In the genomic region with DNA sequence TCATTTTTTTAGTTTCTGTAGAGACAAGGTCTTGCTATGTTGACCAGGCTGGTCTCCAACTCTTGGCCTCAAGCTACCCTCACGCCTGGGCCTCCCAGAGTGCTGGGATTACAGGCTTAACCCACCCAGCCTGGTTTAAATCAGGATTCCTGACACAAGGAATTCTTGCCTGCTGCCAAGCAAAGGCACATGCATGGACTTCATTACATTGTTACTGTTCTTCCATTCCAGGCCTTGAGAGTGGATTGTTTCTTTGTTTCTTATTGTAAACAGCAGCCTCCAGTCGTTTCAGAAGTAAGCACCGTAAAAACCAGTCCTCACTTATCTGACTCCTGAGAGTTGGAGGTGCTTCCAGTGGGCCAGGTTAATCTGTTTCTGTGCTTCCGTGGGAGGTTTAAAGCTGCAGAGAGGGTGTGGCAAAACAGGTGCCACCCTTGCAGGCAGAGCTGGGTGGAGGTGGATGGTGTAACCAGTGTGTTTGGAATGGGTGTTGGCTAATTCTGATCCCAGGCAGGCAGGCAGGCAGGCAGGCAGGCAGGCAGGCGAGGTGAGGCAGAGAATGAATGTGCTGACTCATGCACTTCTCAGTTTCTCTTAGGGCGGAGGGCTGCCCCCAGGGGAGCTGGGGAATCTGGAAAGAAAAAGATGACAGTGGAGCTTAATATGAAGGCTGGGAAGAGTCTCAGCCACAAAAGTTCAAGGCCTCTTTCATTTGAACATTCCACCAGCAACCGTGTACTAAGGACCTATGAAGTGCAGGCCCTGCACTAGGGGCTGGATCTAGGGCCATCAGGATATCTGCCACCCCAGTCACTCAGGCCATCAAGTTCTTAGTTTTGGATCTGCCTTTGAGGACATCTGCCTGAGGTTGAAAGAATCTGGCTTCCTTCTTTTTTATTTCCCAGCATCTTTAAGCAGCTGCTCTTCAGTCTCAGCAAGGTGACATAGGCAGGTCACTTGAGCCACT, we compare ENCODE assay signal across 1 cellular context.
A peak's percentile ranks its signal among the peaks of the same experiment; 100 is the strongest.
TF ChIP-seq lines count a peak whose summit lies in the region.

No MANE protein-coding gene starts in this region.

TF ChIP-seq in K562, 482 proteins besides CTCF, POLR2A, EP300 and RAD21 (continued from another document and continues in another):
- TF ChIP-seq, protein P1, sequence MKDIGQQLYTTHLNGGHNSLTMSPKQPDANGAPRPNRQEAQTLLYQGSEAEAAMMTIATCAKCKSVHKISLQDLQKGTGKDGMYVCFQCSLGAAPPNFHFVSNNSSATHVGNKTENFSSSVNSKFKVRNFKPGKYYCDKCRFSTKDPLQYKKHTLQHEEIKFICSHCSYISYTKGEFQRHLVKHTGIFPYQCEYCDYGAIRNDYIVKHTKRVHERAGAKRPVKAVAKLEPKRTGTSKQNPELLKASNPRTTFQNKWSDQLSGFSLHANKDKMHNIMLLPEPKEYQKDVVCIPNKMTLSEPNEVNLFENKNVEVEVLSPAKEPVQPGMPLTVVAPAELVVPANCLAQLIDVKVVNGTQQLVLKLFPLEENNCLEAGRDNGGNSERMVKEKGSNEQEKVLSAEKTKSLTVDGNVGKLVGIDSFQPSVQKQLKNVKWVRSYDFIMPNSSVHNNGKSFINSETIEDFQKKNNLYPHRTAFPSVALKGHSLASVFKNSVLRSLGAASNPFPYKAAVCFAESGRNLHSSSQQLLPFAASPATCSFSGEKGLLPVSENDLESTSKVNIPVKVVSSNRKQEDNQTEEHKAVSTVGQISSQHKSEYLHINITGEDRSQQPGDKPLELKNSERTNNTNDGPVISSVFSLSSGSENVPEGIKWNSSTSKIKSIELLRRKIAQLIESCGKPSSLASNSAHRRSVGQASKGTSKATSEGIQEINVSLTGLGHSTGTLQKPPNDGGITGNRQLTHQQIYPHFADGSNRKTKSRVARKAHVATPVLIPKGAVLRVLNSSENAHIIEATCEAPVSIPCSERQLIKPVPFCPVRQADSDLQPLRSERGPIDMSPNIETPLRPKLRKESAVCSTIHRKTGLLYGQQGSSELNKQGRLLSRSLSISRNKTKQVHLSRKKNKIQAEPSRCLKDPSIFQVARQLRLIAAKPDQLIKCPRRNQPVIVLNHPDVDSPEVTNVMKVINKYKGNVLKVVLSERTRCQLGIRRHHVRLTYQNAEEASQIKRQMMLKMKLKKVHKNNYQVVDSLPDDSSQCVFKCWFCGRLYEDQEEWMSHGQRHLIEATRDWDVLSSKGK (CRISPR knock-in tag; IDR thresholded peaks at IDR 0.05) = no peak
- TF ChIP-seq BRCA1 (IDR thresholded peaks at IDR 0.05) (no peak), BRCA1 (CRISPR knock-in tag; IDR thresholded peaks at IDR 0.05) (no peak), XRCC4 (IDR thresholded peaks at IDR 0.05; ENCODE audit: extremely low read depth, insufficient read depth, insufficient read length) (no peak), SRSF7 (optimal IDR thresholded peaks at IDR 0.05; ENCODE audit: low read depth, low read length) (no peak), ZNF124 (CRISPR knock-in tag; IDR thresholded peaks at IDR 0.05) (no peak), BRD4 (IDR thresholded peaks at IDR 0.05) (no peak), ZNF384 (IDR thresholded peaks at IDR 0.05; ENCODE audit: low read depth, low read length) (no peak), ZBTB1 (CRISPR knock-in tag; IDR thresholded peaks at IDR 0.05; ENCODE audit: borderline replicate concordance, low read depth) (no peak), SLC30A9 (CRISPR knock-in tag; IDR thresholded peaks at IDR 0.05) (no peak), SMARCC2 (IDR thresholded peaks at IDR 0.05; ENCODE audit: low read depth) (peak; percentile 55; the same call in 1 of the 2 replicates), MYC (IDR thresholded peaks at IDR 0.05; ENCODE audit: low read depth, low read length) (0 out of 2 replicates have a peak, but pooled peaks have one; percentile 16), MYC (CRISPR knock-in tag; IDR thresholded peaks at IDR 0.05; ENCODE audit: borderline replicate concordance, low read depth) (no peak), ZNF707 (CRISPR knock-in tag; conservative IDR thresholded peaks at IDR 0.05) (no peak), NCOR1 (IDR thresholded peaks at IDR 0.05) (no peak), MCM3 (IDR thresholded peaks at IDR 0.05) (no peak), ZNF175 (CRISPR knock-in tag; IDR thresholded peaks at IDR 0.05; ENCODE audit: low read depth) (no peak), CHD1 (IDR thresholded peaks at IDR 0.05; ENCODE audit: low read length) (no peak), ZKSCAN3 (CRISPR knock-in tag; IDR thresholded peaks at IDR 0.05) (no peak), RBM14 (IDR thresholded peaks at IDR 0.05; ENCODE audit: borderline replicate concordance, insufficient read depth, low read depth, low read length) (no peak), POLR2B (IDR thresholded peaks at IDR 0.05; ENCODE audit: low read depth, partially characterized antibody) (no peak), EWSR1 (IDR thresholded peaks at IDR 0.05; ENCODE audit: borderline replicate concordance, low read depth, partially characterized antibody) (no peak), PCBP2 (IDR thresholded peaks at IDR 0.05; ENCODE audit: low read depth, low read length, poor library complexity, severe bottlenecking) (no peak), ZNF561 (CRISPR knock-in tag; conservative IDR thresholded peaks at IDR 0.05) (no peak), RBM25 (IDR thresholded peaks at IDR 0.05; ENCODE audit: low read depth, low read length, severe bottlenecking) (no peak), SMARCB1 (IDR thresholded peaks at IDR 0.05; ENCODE audit: insufficient read length, low read depth) (no peak), PHF8 (IDR thresholded peaks at IDR 0.05; ENCODE audit: borderline replicate concordance, low read length) (no peak; the same call in 1 of the 2 replicates), NCOA4 (IDR thresholded peaks at IDR 0.05; ENCODE audit: partially characterized antibody) (no peak), TOE1 (IDR thresholded peaks at IDR 0.05; ENCODE audit: borderline replicate concordance) (0 out of 2 replicates have a peak, but pooled peaks have one; percentile 44), TOE1 (CRISPR knock-in tag; IDR thresholded peaks at IDR 0.05; ENCODE audit: borderline replicate concordance, low read depth) (no peak)
- TF ChIP-seq, protein P2, sequence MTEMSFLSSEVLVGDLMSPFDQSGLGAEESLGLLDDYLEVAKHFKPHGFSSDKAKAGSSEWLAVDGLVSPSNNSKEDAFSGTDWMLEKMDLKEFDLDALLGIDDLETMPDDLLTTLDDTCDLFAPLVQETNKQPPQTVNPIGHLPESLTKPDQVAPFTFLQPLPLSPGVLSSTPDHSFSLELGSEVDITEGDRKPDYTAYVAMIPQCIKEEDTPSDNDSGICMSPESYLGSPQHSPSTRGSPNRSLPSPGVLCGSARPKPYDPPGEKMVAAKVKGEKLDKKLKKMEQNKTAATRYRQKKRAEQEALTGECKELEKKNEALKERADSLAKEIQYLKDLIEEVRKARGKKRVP (CRISPR knock-in tag; IDR thresholded peaks at IDR 0.05) = no peak
- TF ChIP-seq, protein P3, sequence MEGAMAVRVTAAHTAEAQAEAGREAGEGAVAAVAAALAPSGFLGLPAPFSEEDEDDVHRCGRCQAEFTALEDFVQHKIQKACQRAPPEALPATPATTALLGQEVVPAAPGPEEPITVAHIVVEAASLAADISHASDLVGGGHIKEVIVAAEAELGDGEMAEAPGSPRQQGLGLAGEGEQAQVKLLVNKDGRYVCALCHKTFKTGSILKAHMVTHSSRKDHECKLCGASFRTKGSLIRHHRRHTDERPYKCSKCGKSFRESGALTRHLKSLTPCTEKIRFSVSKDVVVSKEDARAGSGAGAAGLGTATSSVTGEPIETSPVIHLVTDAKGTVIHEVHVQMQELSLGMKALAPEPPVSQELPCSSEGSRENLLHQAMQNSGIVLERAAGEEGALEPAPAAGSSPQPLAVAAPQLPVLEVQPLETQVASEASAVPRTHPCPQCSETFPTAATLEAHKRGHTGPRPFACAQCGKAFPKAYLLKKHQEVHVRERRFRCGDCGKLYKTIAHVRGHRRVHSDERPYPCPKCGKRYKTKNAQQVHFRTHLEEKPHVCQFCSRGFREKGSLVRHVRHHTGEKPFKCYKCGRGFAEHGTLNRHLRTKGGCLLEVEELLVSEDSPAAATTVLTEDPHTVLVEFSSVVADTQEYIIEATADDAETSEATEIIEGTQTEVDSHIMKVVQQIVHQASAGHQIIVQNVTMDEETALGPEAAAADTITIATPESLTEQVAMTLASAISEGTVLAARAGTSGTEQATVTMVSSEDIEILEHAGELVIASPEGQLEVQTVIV (CRISPR knock-in tag; IDR thresholded peaks at IDR 0.05; ENCODE audit: borderline replicate concordance) = no peak
- TF ChIP-seq, protein P4, sequence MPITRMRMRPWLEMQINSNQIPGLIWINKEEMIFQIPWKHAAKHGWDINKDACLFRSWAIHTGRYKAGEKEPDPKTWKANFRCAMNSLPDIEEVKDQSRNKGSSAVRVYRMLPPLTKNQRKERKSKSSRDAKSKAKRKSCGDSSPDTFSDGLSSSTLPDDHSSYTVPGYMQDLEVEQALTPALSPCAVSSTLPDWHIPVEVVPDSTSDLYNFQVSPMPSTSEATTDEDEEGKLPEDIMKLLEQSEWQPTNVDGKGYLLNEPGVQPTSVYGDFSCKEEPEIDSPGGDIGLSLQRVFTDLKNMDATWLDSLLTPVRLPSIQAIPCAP (CRISPR knock-in tag; IDR thresholded peaks at IDR 0.05; ENCODE audit: borderline replicate concordance) = no peak
- TF ChIP-seq, protein P5, sequence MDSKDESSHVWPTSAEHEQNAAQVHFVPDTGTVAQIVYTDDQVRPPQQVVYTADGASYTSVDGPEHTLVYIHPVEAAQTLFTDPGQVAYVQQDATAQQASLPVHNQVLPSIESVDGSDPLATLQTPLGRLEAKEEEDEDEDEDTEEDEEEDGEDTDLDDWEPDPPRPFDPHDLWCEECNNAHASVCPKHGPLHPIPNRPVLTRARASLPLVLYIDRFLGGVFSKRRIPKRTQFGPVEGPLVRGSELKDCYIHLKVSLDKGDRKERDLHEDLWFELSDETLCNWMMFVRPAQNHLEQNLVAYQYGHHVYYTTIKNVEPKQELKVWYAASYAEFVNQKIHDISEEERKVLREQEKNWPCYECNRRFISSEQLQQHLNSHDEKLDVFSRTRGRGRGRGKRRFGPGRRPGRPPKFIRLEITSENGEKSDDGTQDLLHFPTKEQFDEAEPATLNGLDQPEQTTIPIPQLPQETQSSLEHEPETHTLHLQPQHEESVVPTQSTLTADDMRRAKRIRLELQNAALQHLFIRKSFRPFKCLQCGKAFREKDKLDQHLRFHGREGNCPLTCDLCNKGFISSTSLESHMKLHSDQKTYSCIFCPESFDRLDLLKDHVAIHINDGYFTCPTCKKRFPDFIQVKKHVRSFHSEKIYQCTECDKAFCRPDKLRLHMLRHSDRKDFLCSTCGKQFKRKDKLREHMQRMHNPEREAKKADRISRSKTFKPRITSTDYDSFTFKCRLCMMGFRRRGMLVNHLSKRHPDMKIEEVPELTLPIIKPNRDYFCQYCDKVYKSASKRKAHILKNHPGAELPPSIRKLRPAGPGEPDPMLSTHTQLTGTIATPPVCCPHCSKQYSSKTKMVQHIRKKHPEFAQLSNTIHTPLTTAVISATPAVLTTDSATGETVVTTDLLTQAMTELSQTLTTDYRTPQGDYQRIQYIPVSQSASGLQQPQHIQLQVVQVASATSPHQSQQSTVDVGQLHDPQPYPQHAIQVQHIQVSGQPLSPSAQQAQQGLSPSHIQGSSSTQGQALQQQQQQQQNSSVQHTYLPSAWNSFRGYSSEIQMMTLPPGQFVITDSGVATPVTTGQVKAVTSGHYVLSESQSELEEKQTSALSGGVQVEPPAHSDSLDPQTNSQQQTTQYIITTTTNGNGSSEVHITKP (IDR thresholded peaks at IDR 0.05; ENCODE audit: partially characterized antibody) = no peak
- TF ChIP-seq, protein P6, sequence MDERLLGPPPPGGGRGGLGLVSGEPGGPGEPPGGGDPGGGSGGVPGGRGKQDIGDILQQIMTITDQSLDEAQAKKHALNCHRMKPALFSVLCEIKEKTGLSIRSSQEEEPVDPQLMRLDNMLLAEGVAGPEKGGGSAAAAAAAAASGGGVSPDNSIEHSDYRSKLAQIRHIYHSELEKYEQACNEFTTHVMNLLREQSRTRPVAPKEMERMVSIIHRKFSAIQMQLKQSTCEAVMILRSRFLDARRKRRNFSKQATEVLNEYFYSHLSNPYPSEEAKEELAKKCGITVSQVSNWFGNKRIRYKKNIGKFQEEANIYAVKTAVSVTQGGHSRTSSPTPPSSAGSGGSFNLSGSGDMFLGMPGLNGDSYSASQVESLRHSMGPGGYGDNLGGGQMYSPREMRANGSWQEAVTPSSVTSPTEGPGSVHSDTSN (CRISPR knock-in tag; IDR thresholded peaks at IDR 0.05; ENCODE audit: low read depth) = no peak
- TF ChIP-seq, protein P6 (tag; conservative IDR thresholded peaks at IDR 0.05; ENCODE audit: low read depth) = no peak
- TF ChIP-seq, protein P7, sequence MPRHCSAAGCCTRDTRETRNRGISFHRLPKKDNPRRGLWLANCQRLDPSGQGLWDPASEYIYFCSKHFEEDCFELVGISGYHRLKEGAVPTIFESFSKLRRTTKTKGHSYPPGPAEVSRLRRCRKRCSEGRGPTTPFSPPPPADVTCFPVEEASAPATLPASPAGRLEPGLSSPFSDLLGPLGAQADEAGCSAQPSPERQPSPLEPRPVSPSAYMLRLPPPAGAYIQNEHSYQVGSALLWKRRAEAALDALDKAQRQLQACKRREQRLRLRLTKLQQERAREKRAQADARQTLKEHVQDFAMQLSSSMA (CRISPR knock-in tag; IDR thresholded peaks at IDR 0.05) = no peak
- TF ChIP-seq, protein P8, sequence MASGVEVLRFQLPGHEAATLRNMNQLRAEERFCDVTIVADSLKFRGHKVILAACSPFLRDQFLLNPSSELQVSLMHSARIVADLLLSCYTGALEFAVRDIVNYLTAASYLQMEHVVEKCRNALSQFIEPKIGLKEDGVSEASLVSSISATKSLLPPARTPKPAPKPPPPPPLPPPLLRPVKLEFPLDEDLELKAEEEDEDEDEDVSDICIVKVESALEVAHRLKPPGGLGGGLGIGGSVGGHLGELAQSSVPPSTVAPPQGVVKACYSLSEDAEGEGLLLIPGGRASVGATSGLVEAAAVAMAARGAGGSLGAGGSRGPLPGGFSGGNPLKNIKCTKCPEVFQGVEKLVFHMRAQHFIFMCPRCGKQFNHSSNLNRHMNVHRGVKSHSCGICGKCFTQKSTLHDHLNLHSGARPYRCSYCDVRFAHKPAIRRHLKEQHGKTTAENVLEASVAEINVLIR (CRISPR knock-in tag; IDR thresholded peaks at IDR 0.05) = no peak
- TF ChIP-seq, protein P9, sequence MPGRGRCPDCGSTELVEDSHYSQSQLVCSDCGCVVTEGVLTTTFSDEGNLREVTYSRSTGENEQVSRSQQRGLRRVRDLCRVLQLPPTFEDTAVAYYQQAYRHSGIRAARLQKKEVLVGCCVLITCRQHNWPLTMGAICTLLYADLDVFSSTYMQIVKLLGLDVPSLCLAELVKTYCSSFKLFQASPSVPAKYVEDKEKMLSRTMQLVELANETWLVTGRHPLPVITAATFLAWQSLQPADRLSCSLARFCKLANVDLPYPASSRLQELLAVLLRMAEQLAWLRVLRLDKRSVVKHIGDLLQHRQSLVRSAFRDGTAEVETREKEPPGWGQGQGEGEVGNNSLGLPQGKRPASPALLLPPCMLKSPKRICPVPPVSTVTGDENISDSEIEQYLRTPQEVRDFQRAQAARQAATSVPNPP (IDR thresholded peaks at IDR 0.05; ENCODE audit: borderline replicate concordance, insufficient read depth, insufficient read length) = no peak
